In genomic region chr3:69203631-69204314, GRCh38 we compare ENCODE assay signal across 11 cellular contexts.
DNase-seq lines count a peak whose midpoint lies in the region; ATAC-seq and TF ChIP-seq lines count a peak whose summit lies in the region.
"Had no signal": no experiment of that assay in that cellular context is flagged by ENCODE, and none has a peak within 500 bp of the region (broad histone marks: within the 10 kb centered on the region; RNA-seq: fewer than 3 reads in every experiment).

No MANE protein-coding gene starts in this region.

- H3K9me3 ChIP-seq in Peyer's patch: no peaks in the 10 kb centered on the region

- ATAC-seq in GM19023 (IDR thresholded peaks at IDR 0.05; ENCODE audit: unreplicated experiment) (peak; percentile 18), HG03103 (IDR thresholded peaks at IDR 0.05; ENCODE audit: low read depth, unreplicated experiment) (peak; percentile 5)

- TF ChIP-seq CTCF in 22Rv1 (IDR thresholded peaks at IDR 0.05) (no peak), Peyer's patch (IDR thresholded peaks at IDR 0.05) (no peak)

- no peak for DNase-seq in caudate nucleus (lab: John Stamatoyannopoulos, UW)
- no peak for DNase-seq in germinal center (ENCODE audit: low spot score)
- no peak for DNase-seq in Peyer's patch
- DNase-seq in NK-92 treated with Interleukin-12 subunit alpha and Interleukin-12 subunit beta, amount 100 ng/mL, for 24 hours (lab: John Stamatoyannopoulos, UW): no peak
- no peak for DNase-seq in activated effector memory CD4-positive, alpha-beta T cell treated with anti-CD3 and anti-CD28 coated beads, Interleukin-2, amount 50 U/mL, for 16 hours
- DNase-seq: activated B cell treated with CpG ODN at 0.5 μM for 24 hours; central memory CD4-positive, alpha-beta T cell; NCI-H774 had no signal

- no peaks in the 10 kb centered on the region for H3K27me3 ChIP-seq in Peyer's patch

- no peaks in the 10 kb centered on the region for H3K36me3 ChIP-seq in Peyer's patch

- H3K4me3 ChIP-seq in Peyer's patch: no peak overlapping the region

- H3K4me1 ChIP-seq in Peyer's patch: peaks cover 0 to 3% (median 0%) of the 10 kb centered on the region in 4 donors

- H3K27ac ChIP-seq in 22Rv1 (peak overlapping the region; percentile 8; the same call in 1 of the 2 replicates), caudate nucleus (ENCODE audit: low read depth, low read length) (peak overlapping the region; percentile 81), Peyer's patch (no peak overlapping the region)

- TF ChIP-seq POLR2A in Peyer's patch (IDR thresholded peaks at IDR 0.05): no peak

Comparison
In these comparisons a context has a peak if more than half of its experiments do, and no peak if none do; other contexts are left out.
1. H3K27ac ChIP-seq: peak in 22Rv1 (single experiment) and caudate nucleus (single experiment); none in Peyer's patch (0 of 4).